13 cellular contexts compared by ENCODE assay signal in genomic region chr7:37508063-37508462, GRCh38. TPM values are rescaled to one million over a fixed set of nuclear protein-coding genes. Genes with fewer than 3 reads are reported as not detected.
DNase-seq lines count a peak whose midpoint lies in the region; ATAC-seq and TF ChIP-seq lines count a peak whose summit lies in the region.
"Had no signal": no experiment of that assay in that cellular context is flagged by ENCODE, and none has a peak within 500 bp of the region (broad histone marks: within the 10 kb centered on the region; RNA-seq: fewer than 3 reads in every experiment).

No MANE protein-coding gene starts in this region.

- H3K4me1 Mint-ChIP-seq in endodermal cell = no peaks in the 10 kb centered on the region
- no peaks in the 10 kb centered on the region for H3K4me1 Mint-ChIP-seq in activated CD4-positive, alpha-beta T cell treated with anti-CD3 and anti-CD28 coated beads for 36 hours
- H3K4me1 Mint-ChIP-seq: B cell had no signal

- DNase-seq in dermis blood vessel endothelial cell = peak; percentile 11
- peak; percentile 54 for DNase-seq in globus pallidus (ENCODE audit: low spot score)
- DNase-seq in midbrain (lab: John Stamatoyannopoulos, UW) = peak; percentile 5
- no peak for DNase-seq in endodermal cell
- DNase-seq in ureter (ENCODE audit: low spot score) = no peak
- no peak for DNase-seq in NCI-H2171 (lab: John Stamatoyannopoulos, UW)
- DNase-seq in activated CD4-positive, alpha-beta T cell treated with anti-CD3 and anti-CD28 coated beads for 36 hours = no peak
- DNase-seq: Calu3; CD4-positive, alpha-beta T cell; DMS 273 treated with DMSO at 0.1 percent for 48 hours; H7 had no signal

- POLR2A ChIA-PET in activated CD4-positive, alpha-beta T cell treated with anti-CD3 and anti-CD28 coated beads for 36 hours (lab: Charles Lee) = no interaction called here

- CTCF ChIA-PET in activated CD4-positive, alpha-beta T cell treated with anti-CD3 and anti-CD28 coated beads for 36 hours (lab: Charles Lee) = interaction anchor here (0.6 to 5.5 kb wide), 11 partner anchors 12 to 273 kb away, joined by 3 to 70 read pairs (median 4); no protein-coding TSS in a partner anchor

- ATAC-seq in activated CD4-positive, alpha-beta T cell treated with anti-CD3 and anti-CD28 coated beads for 36 hours = no peak

- H3K9ac ChIP-seq in endodermal cell (ENCODE audit: extremely low read depth, low read length, poor library complexity, severe bottlenecking) = no peak overlapping the region

- no peaks in the 10 kb centered on the region for H3K9me3 Mint-ChIP-seq in endodermal cell
- no peaks in the 10 kb centered on the region for H3K9me3 Mint-ChIP-seq in activated CD4-positive, alpha-beta T cell treated with anti-CD3 and anti-CD28 coated beads for 36 hours (ENCODE audit: low read depth)
- H3K9me3 Mint-ChIP-seq: CD4-positive, alpha-beta T cell had no signal

- no peaks in the 10 kb centered on the region for H3K27me3 Mint-ChIP-seq in endodermal cell (ENCODE audit: insufficient read depth)
- H3K27me3 Mint-ChIP-seq in activated CD4-positive, alpha-beta T cell treated with anti-CD3 and anti-CD28 coated beads for 36 hours = peaks cover 2% of the 10 kb centered on the region

- H3K4me3 ChIP-seq in endodermal cell (ENCODE audit: low read length) = no peak overlapping the region

- H3K4me3 Mint-ChIP-seq in endodermal cell = no peak overlapping the region
- no peak overlapping the region for H3K4me3 Mint-ChIP-seq in activated CD4-positive, alpha-beta T cell treated with anti-CD3 and anti-CD28 coated beads for 36 hours
- H3K4me3 Mint-ChIP-seq: B cell; CD4-positive, alpha-beta T cell had no signal

- H3K9me3 ChIP-seq in endodermal cell (ENCODE audit: control insufficient read depth, low read length) = no peaks in the 10 kb centered on the region

- WGBS in endodermal cell (ENCODE audit: insufficient coverage in 1 of 2, insufficient read length in 1 of 2), 2 experiments = 90 to 100% methylated on average over 2 to 4 of the region's 4 CpGs

- no peaks in the 10 kb centered on the region for H3K27me3 ChIP-seq in endodermal cell (ENCODE audit: control insufficient read depth, insufficient read depth, low read length, poor library complexity, severe bottlenecking)

- TF ChIP-seq CTCF in endodermal cell (conservative IDR thresholded peaks at IDR 0.05) = no peak

- intact Hi-C loops in activated CD4-positive, alpha-beta T cell treated with anti-CD3 and anti-CD28 coated beads for 36 hours (cut with DNase I, micrococcal nuclease) = no loop called here

- no peak overlapping the region for H3K27ac ChIP-seq in endodermal cell (ENCODE audit: low read depth, low read length)
- H3K27ac ChIP-seq: HL-60 had no signal

- peaks cover 3% of the 10 kb centered on the region for H3K4me1 ChIP-seq in endodermal cell (ENCODE audit: control insufficient read depth, insufficient read depth, low read length)

- no peaks in the 10 kb centered on the region for H3K36me3 ChIP-seq in endodermal cell (ENCODE audit: control insufficient read depth, insufficient read depth, low read length)

- H3K36me3 Mint-ChIP-seq in endodermal cell (ENCODE audit: low read depth) = no peaks in the 10 kb centered on the region
- H3K36me3 Mint-ChIP-seq in activated CD4-positive, alpha-beta T cell treated with anti-CD3 and anti-CD28 coated beads for 36 hours (ENCODE audit: low read depth) = no peaks in the 10 kb centered on the region

- no peak overlapping the region for H3K27ac Mint-ChIP-seq in endodermal cell
- no peak overlapping the region for H3K27ac Mint-ChIP-seq in activated CD4-positive, alpha-beta T cell treated with anti-CD3 and anti-CD28 coated beads for 36 hours
- H3K27ac Mint-ChIP-seq: B cell; CD4-positive, alpha-beta T cell had no signal

RNA-seq across cellular contexts. Expression of gene ELMO1, which starts 59.4 kb away (rescaled TPM):
- total RNA-seq in dermis blood vessel endothelial cell (68.5 and 109 TPM in 2 replicates), endodermal cell (100 to 1,000 TPM; 120 to 131 TPM), ureter (51.9 TPM)
- polyA plus RNA-seq in endodermal cell (2013, experiment 1 of 2) = 16.6 TPM
- 21.5 TPM for polyA plus RNA-seq in endodermal cell (2013, experiment 2 of 2)
- total RNA-seq in activated CD4-positive, alpha-beta T cell treated with anti-CD3 and anti-CD28 coated beads for 36 hours = 100 to 1,000 TPM in 1 of 2 experiments, 10 to 100 TPM in 1; 96.2 to 173 TPM
- total RNA-seq: Calu3 had no signal

Comparison
In these comparisons a context has a peak if more than half of its experiments do, and no peak if none do; other contexts are left out.
1. DNase-seq: peak in dermis blood vessel endothelial cell (single experiment), globus pallidus (single experiment) and midbrain (single experiment); none in endodermal cell (single experiment), ureter (single experiment), NCI-H2171 (single experiment) and activated CD4-positive, alpha-beta T cell treated with anti-CD3 and anti-CD28 coated beads for 36 hours (single experiment).